In the genomic region with DNA sequence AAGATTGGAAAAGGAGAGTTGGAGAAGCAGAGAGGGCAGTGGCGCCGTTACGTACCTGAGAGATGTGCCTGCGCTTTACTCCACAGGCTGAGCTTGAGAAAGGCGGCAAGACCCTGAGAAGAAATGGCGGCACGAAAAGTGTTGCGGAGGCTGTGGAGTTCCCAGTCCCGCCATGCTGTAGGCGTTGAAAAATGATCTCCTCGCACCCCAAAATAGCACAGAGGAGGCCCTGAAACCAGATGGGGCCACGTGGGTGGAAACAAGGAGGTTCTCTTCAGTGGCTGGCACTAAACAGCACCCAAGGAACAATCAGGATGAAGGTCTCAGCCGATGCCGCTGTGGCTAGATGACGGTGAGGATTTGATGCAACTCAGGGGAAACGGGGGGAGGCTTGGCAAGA, we compare ENCODE assay signal across 29 cellular contexts. TPM values are rescaled to one million over a fixed set of nuclear protein-coding genes. Genes with fewer than 3 reads are reported as not detected.
"Had no signal": no experiment of that assay in that cellular context is flagged by ENCODE, and none has a peak within 500 bp of the region (broad histone marks: within the 10 kb centered on the region; RNA-seq: fewer than 3 reads in every experiment).

No MANE protein-coding gene starts in this region.

- H3K9me3 ChIP-seq: ascending aorta, body of pancreas, MG63, Peyer's patch, SJSA1 had no signal

- H3K4me1 Mint-ChIP-seq: activated CD8-positive, alpha-beta memory T cell treated with anti-CD3 and anti-CD28 coated beads, Interleukin-2, amount 10 ng/mL, durations not matched to agents 7 days and 5 days; activated naive CD8-positive, alpha-beta T cell treated with anti-CD3 and anti-CD28 coated beads, Interleukin-2, amount 50 U/mL, for 24 hours had no signal

- H3K27me3 ChIP-seq: ascending aorta, body of pancreas, MG63, Peyer's patch, SJSA1 had no signal

- DNase-seq: activated CD4-positive, alpha-beta T cell treated with anti-CD3 and anti-CD28 coated beads for 48 hours; activated CD4-positive, alpha-beta T cell treated with anti-CD3 and anti-CD28 coated beads, Interleukin-2, amount 50 U/mL, for 48 hours; activated CD4-positive, CD25-positive, alpha-beta regulatory T cell treated with anti-CD3 and anti-CD28 coated beads, Interleukin-2, amount 50 U/mL, for 72 hours; activated CD8-positive, alpha-beta memory T cell treated with anti-CD3 and anti-CD28 coated beads, Interleukin-2, amount 10 ng/mL, durations not matched to agents 7 days and 5 days; activated effector memory CD4-positive, alpha-beta T cell treated with anti-CD3 and anti-CD28 coated beads, Interleukin-2, amount 50 U/mL, for 16 hours; activated naive CD4-positive, alpha-beta T cell treated with Interleukin-2 at 50 U/mL for 16 hours; activated naive CD8-positive, alpha-beta T cell treated with anti-CD3 and anti-CD28 coated beads, Interleukin-2, amount 50 U/mL, for 24 hours; activated T-cell treated with anti-CD3 and anti-CD28 coated beads, Interleukin-2, amount 50 U/mL, for 4 hours; amniotic stem cell; body of pancreas; MG63; NCI-H1092; NCI-H1417; NCI-H2029; NCI-H2107; NCI-H2171 treated with DMSO at 0.1 percent for 48 hours; NCI-H226; NCI-H526; NCI-H774; Peyer's patch; SHP77 had no signal

- H3K4me3 ChIP-seq: ascending aorta, body of pancreas, MG63, Peyer's patch, SJSA1 had no signal

- H3K4me1 ChIP-seq: ascending aorta, body of pancreas, Peyer's patch, SJSA1 had no signal

- H3K27ac Mint-ChIP-seq: activated CD8-positive, alpha-beta memory T cell treated with anti-CD3 and anti-CD28 coated beads, Interleukin-2, amount 10 ng/mL, durations not matched to agents 7 days and 5 days; activated naive CD4-positive, alpha-beta T cell treated with anti-CD3 and anti-CD28 coated beads, Interleukin-2, amount 50 U/mL, for 72 hours; activated naive CD8-positive, alpha-beta T cell treated with anti-CD3 and anti-CD28 coated beads, Interleukin-2, amount 50 U/mL, for 24 hours; T-helper 1 cell treated with Interleukin-12 subunit alpha and Interleukin-12 subunit beta and Interleukin-4 antibody, amounts not matched to agents 30 μg/mL and 1 μg/mL, for 36 hours; WTC11 had no signal

- FAIRE-seq: bronchial epithelial cell had no signal

- H3K4me3 Mint-ChIP-seq: activated CD8-positive, alpha-beta memory T cell treated with anti-CD3 and anti-CD28 coated beads, Interleukin-2, amount 10 ng/mL, durations not matched to agents 7 days and 5 days; activated naive CD8-positive, alpha-beta T cell treated with anti-CD3 and anti-CD28 coated beads, Interleukin-2, amount 50 U/mL, for 24 hours; activated T-cell treated with anti-CD3 and anti-CD28 coated beads, Interleukin-2, amount 50 U/mL, for 4 hours; T-helper 1 cell treated with Interleukin-12 subunit alpha and Interleukin-12 subunit beta and Interleukin-4 antibody, amounts not matched to agents 30 μg/mL and 1 μg/mL, for 36 hours; WTC11 had no signal

- H3K36me3 Mint-ChIP-seq: activated CD8-positive, alpha-beta memory T cell treated with anti-CD3 and anti-CD28 coated beads, Interleukin-2, amount 10 ng/mL, durations not matched to agents 7 days and 5 days; activated naive CD4-positive, alpha-beta T cell treated with anti-CD3 and anti-CD28 coated beads, Interleukin-2, amount 50 U/mL, for 72 hours; WTC11 had no signal

- H3K36me3 ChIP-seq: ascending aorta, MG63, Peyer's patch, SJSA1 had no signal

- H3K9me3 Mint-ChIP-seq: activated naive CD4-positive, alpha-beta T cell treated with anti-CD3 and anti-CD28 coated beads, Interleukin-2, amount 50 U/mL, for 72 hours; activated naive CD8-positive, alpha-beta T cell treated with anti-CD3 and anti-CD28 coated beads, Interleukin-2, amount 50 U/mL, for 24 hours; activated T-cell treated with anti-CD3 and anti-CD28 coated beads, Interleukin-2, amount 50 U/mL, for 4 hours; T-helper 1 cell treated with Interleukin-12 subunit alpha and Interleukin-12 subunit beta and Interleukin-4 antibody, amounts not matched to agents 30 μg/mL and 1 μg/mL, for 36 hours; WTC11 had no signal

- ATAC-seq: activated CD8-positive, alpha-beta memory T cell treated with anti-CD3 and anti-CD28 coated beads, Interleukin-2, amount 10 ng/mL, durations not matched to agents 7 days and 5 days; activated naive CD4-positive, alpha-beta T cell treated with anti-CD3 and anti-CD28 coated beads, Interleukin-2, amount 50 U/mL, for 72 hours; activated naive CD8-positive, alpha-beta T cell treated with anti-CD3 and anti-CD28 coated beads, Interleukin-2, amount 50 U/mL, for 24 hours; activated T-cell treated with anti-CD3 and anti-CD28 coated beads, Interleukin-2, amount 50 U/mL, for 4 hours; body of pancreas; SK-N-SH treated with all-trans-retinoic acid at 6 μM for 48 hours; WTC11 had no signal

- H3K27ac ChIP-seq: ascending aorta, body of pancreas, Peyer's patch, SJSA1 had no signal

RNA-seq across cellular contexts. Expression of gene TMEM212, which starts 57.2 kb away (rescaled TPM):
- total RNA-seq: activated CD8-positive, alpha-beta memory T cell treated with anti-CD3 and anti-CD28 coated beads, Interleukin-2, amount 10 ng/mL, durations not matched to agents 7 days and 5 days; activated naive CD4-positive, alpha-beta T cell treated with anti-CD3 and anti-CD28 coated beads, Interleukin-2, amount 50 U/mL, for 72 hours; activated T-cell treated with anti-CD3 and anti-CD28 coated beads, Interleukin-2, amount 50 U/mL, for 4 hours; ascending aorta; body of pancreas; bronchial epithelial cell; NCI-H460; Peyer's patch; SJSA1; WTC11 had no signal
